Comparison of ENCODE assay signal across 21 cellular contexts in the genomic region with DNA sequence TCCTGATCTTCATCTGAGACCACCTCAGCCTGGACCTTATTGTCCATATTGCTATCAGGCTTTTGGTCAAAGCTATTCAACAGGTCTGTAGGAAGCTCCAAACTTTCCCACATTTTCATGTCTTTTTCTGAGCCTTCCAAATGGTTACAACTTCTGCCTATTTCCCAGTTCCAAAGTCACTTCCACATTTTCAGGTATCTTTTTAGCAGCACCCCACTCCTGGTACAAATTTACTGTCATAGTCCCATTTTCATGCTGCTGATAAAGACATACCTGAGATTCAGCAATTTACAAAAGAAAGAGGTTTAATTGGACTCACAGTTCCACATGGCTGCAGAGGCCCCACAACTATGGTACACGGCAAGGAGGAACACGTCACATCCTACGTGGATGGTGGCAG.
DNase-seq lines count a peak whose midpoint lies in the region; ATAC-seq, FAIRE-seq and TF ChIP-seq lines count a peak whose summit lies in the region.
"Had no signal": no experiment of that assay in that cellular context is flagged by ENCODE, and none has a peak within 500 bp of the region (broad histone marks: within the 10 kb centered on the region; RNA-seq: fewer than 3 reads in every experiment).

No MANE protein-coding gene starts in this region.

- intact Hi-C loops in HepG2 (cut with micrococcal nuclease; ENCODE audit: unreplicated experiment) (no loop called here), right lobe of liver (cut with DNase I) (no loop called here)
- intact Hi-C loops in activated T-helper 2 cell treated with anti-CD3 and anti-CD28 coated beads, Interferon-gamma antibody, Interleukin-2, Interleukin-4, amounts not matched to agents 10 μg/mL and 5 μg/mL and 100 μg/mL, durations not matched to agents 14 hours and 24 hours and 36 hours (cut with micrococcal nuclease), result no loop called here

- H3K9ac ChIP-seq in HepG2 (ENCODE audit: insufficient read depth, low read depth, low read length), result no peak overlapping the region
- no peak overlapping the region for H3K9ac ChIP-seq in endodermal cell (ENCODE audit: extremely low read depth, low read length, poor library complexity, severe bottlenecking)
- H3K9ac ChIP-seq in neural progenitor cell, result no peak overlapping the region
- H3K9ac ChIP-seq: BLaER1 had no signal

- no peak overlapping the region for H3K4me3 Mint-ChIP-seq in endodermal cell
- H3K4me3 Mint-ChIP-seq in neural progenitor cell, result peak overlapping the region; percentile 2
- H3K4me3 Mint-ChIP-seq in activated T-helper 2 cell treated with anti-CD3 and anti-CD28 coated beads, Interferon-gamma antibody, Interleukin-2, Interleukin-4, amounts not matched to agents 10 μg/mL and 5 μg/mL and 100 μg/mL, durations not matched to agents 14 hours and 24 hours and 36 hours (ENCODE audit: low read depth), result no peak overlapping the region
- H3K4me3 Mint-ChIP-seq: B cell; CD4-positive, CD25-positive, alpha-beta regulatory T cell; CD8-positive, alpha-beta T cell had no signal

- CTCF ChIA-PET in HepG2 (lab: Yijun Ruan, JAX; ENCODE audit: low intra/inter-chr PET ratio, low total read pairs), result no interaction called here

- POLR2A ChIA-PET in HepG2 (lab: Yijun Ruan, JAX), result no interaction called here

- H2AFZ ChIP-seq in HepG2 (ENCODE audit: low read length) (no peak overlapping the region), neural progenitor cell (replicated peaks) (no peak overlapping the region)

- H3K9me3 ChIP-seq in HepG2 (ENCODE audit: low read length) (peaks cover 87% of the 10 kb centered on the region), right lobe of liver (no peaks in the 10 kb centered on the region), endodermal cell (ENCODE audit: control insufficient read depth, low read length) (peaks cover 41% of the 10 kb centered on the region), neural progenitor cell (ENCODE audit: low read depth) (no peaks in the 10 kb centered on the region)

- H3K79me2 ChIP-seq in HepG2 (ENCODE audit: insufficient read depth, low read length), result no peaks in the 10 kb centered on the region
- no peaks in the 10 kb centered on the region for H3K79me2 ChIP-seq in neural progenitor cell (ENCODE audit: low read depth)

- H3K4me1 Mint-ChIP-seq in endodermal cell, result peaks cover 16% of the 10 kb centered on the region
- peaks cover 5% of the 10 kb centered on the region for H3K4me1 Mint-ChIP-seq in neural progenitor cell
- H3K4me1 Mint-ChIP-seq in activated T-helper 2 cell treated with anti-CD3 and anti-CD28 coated beads, Interferon-gamma antibody, Interleukin-2, Interleukin-4, amounts not matched to agents 10 μg/mL and 5 μg/mL and 100 μg/mL, durations not matched to agents 14 hours and 24 hours and 36 hours (ENCODE audit: low read depth), result no peaks in the 10 kb centered on the region
- H3K4me1 Mint-ChIP-seq: B cell; CD4-positive, CD25-positive, alpha-beta regulatory T cell had no signal

- no peak overlapping the region for H3K27ac ChIP-seq in HepG2 (ENCODE audit: extremely low read length, insufficient read depth, low read length)
- no peak overlapping the region for H3K27ac ChIP-seq in right lobe of liver
- H3K27ac ChIP-seq in endodermal cell (ENCODE audit: low read depth, low read length), result no peak overlapping the region
- no peak overlapping the region for H3K27ac ChIP-seq in neural progenitor cell
- H3K27ac ChIP-seq: 22Rv1, BLaER1, C4-2B had no signal

- peaks cover 44% of the 10 kb centered on the region for H3K9me3 Mint-ChIP-seq in endodermal cell
- H3K9me3 Mint-ChIP-seq in neural progenitor cell, result peaks cover 21% of the 10 kb centered on the region
- peaks cover 51% of the 10 kb centered on the region for H3K9me3 Mint-ChIP-seq in activated T-helper 2 cell treated with anti-CD3 and anti-CD28 coated beads, Interferon-gamma antibody, Interleukin-2, Interleukin-4, amounts not matched to agents 10 μg/mL and 5 μg/mL and 100 μg/mL, durations not matched to agents 14 hours and 24 hours and 36 hours

- no peak overlapping the region for H3K4me3 ChIP-seq in HepG2 (replicated peaks in 1 of 3; ENCODE audit: insufficient read depth in 1 of 3, low read depth in 2 of 3, low read length in 3 of 3)
- no peak overlapping the region for H3K4me3 ChIP-seq in right lobe of liver
- peak overlapping the region; percentile 54 for H3K4me3 ChIP-seq in endodermal cell (ENCODE audit: low read length)
- no peak overlapping the region for H3K4me3 ChIP-seq in neural progenitor cell
- H3K4me3 ChIP-seq: BLaER1 had no signal

- no peaks in the 10 kb centered on the region for H4K20me1 ChIP-seq in HepG2 (ENCODE audit: insufficient read depth, low read length)
- no peaks in the 10 kb centered on the region for H4K20me1 ChIP-seq in neural progenitor cell (ENCODE audit: low read depth)
- H4K20me1 ChIP-seq: BLaER1 had no signal

- peaks cover 15% of the 10 kb centered on the region for H3F3A ChIP-seq in neural progenitor cell (ENCODE audit: low read depth)

- H3K27ac Mint-ChIP-seq in endodermal cell (no peak overlapping the region), neural progenitor cell (no peak overlapping the region)
- no peak overlapping the region for H3K27ac Mint-ChIP-seq in activated T-helper 2 cell treated with anti-CD3 and anti-CD28 coated beads, Interferon-gamma antibody, Interleukin-2, Interleukin-4, amounts not matched to agents 10 μg/mL and 5 μg/mL and 100 μg/mL, durations not matched to agents 14 hours and 24 hours and 36 hours
- H3K27ac Mint-ChIP-seq: B cell; CD4-positive, CD25-positive, alpha-beta regulatory T cell; CD8-positive, alpha-beta T cell had no signal

- H3K4me1 ChIP-seq in HepG2 (ENCODE audit: insufficient read depth, low read length) (no peaks in the 10 kb centered on the region), right lobe of liver (no peaks in the 10 kb centered on the region), endodermal cell (ENCODE audit: control insufficient read depth, insufficient read depth, low read length) (peaks cover 4% of the 10 kb centered on the region), neural progenitor cell (peaks cover 14% of the 10 kb centered on the region)
- H3K4me1 ChIP-seq: BLaER1, Caco-2 had no signal

- no peak for TF ChIP-seq CTCF in HepG2 (CRISPR knock-in tag; IDR thresholded peaks at IDR 0.05)
- TF ChIP-seq CTCF in right lobe of liver (IDR thresholded peaks at IDR 0.05), result no peak
- TF ChIP-seq CTCF in endodermal cell (conservative IDR thresholded peaks at IDR 0.05), result no peak
- no peak for TF ChIP-seq CTCF in neural progenitor cell (IDR thresholded peaks at IDR 0.05)

- TF ChIP-seq POLR2A in HepG2 (IDR thresholded peaks at IDR 0.05; ENCODE audit: insufficient read depth in 1 of 2, low read depth in 2 of 2, low read length in 2 of 2), result no peak
- no peak for TF ChIP-seq POLR2A in right lobe of liver (IDR thresholded peaks at IDR 0.05)

- no peak for FAIRE-seq in HepG2 (lab: Jason Lieb, UNC)
- FAIRE-seq: A204.1, G401.6, GM19239, H1 had no signal

- TF ChIP-seq RAD21 in HepG2 (CRISPR knock-in tag; IDR thresholded peaks at IDR 0.05), result no peak

- H3K27me3 ChIP-seq in HepG2 (ENCODE audit: control insufficient read depth in 1 of 2, insufficient read depth in 2 of 2, low read length in 2 of 2) (no peaks in the 10 kb centered on the region), right lobe of liver (no peaks in the 10 kb centered on the region), endodermal cell (ENCODE audit: control insufficient read depth, insufficient read depth, low read length, poor library complexity, severe bottlenecking) (no peaks in the 10 kb centered on the region), neural progenitor cell (no peaks in the 10 kb centered on the region)
- H3K27me3 ChIP-seq: BLaER1 had no signal

- H3K27me3 Mint-ChIP-seq in endodermal cell (ENCODE audit: insufficient read depth) (no peaks in the 10 kb centered on the region), neural progenitor cell (ENCODE audit: insufficient read depth, low read depth) (peaks cover 4% of the 10 kb centered on the region)
- no peaks in the 10 kb centered on the region for H3K27me3 Mint-ChIP-seq in activated T-helper 2 cell treated with anti-CD3 and anti-CD28 coated beads, Interferon-gamma antibody, Interleukin-2, Interleukin-4, amounts not matched to agents 10 μg/mL and 5 μg/mL and 100 μg/mL, durations not matched to agents 14 hours and 24 hours and 36 hours (ENCODE audit: low read depth)
- H3K27me3 Mint-ChIP-seq: B cell; CD4-positive, CD25-positive, alpha-beta regulatory T cell had no signal

- DNase-seq in HepG2 (ENCODE audit: low spot score), result no peak
- no peak for DNase-seq in right lobe of liver
- no peak for DNase-seq in endodermal cell
- no peak for DNase-seq in neural progenitor cell (ENCODE audit: low spot score)
- DNase-seq in activated T-helper 2 cell treated with anti-CD3 and anti-CD28 coated beads, Interferon-gamma antibody, Interleukin-2, Interleukin-4, amounts not matched to agents 10 μg/mL and 5 μg/mL and 100 μg/mL, durations not matched to agents 14 hours and 24 hours and 36 hours (ENCODE audit: low spot score), result no peak
- DNase-seq: Caco-2; CD4-positive, CD25-positive, alpha-beta regulatory T cell; CD8-positive, alpha-beta T cell; DMS153; DND-41; H7; HCEC 1CT had no signal

- 0% methylated on average over 3 of the region's 3 CpGs for WGBS in HepG2 (ENCODE audit: low lambda C conversion rate)
- 92% methylated on average over 2 of the region's 3 CpGs for WGBS in right lobe of liver (ENCODE audit: insufficient coverage, low coverage, low lambda C conversion rate, missing lambda C conversion rate)
- WGBS in endodermal cell (ENCODE audit: insufficient coverage in 1 of 2, insufficient read length in 1 of 2), 2 experiments, result 75 to 78% methylated on average over 2 to 3 of the region's 3 CpGs

- H3K36me3 ChIP-seq in HepG2 (replicated peaks in 1 of 2; ENCODE audit: control insufficient read depth in 1 of 2, insufficient read depth in 2 of 2, low read length in 2 of 2) (no peaks in the 10 kb centered on the region), right lobe of liver (no peaks in the 10 kb centered on the region), endodermal cell (ENCODE audit: control insufficient read depth, insufficient read depth, low read length) (no peaks in the 10 kb centered on the region), neural progenitor cell (no peaks in the 10 kb centered on the region)
- H3K36me3 ChIP-seq: BLaER1 had no signal

- in situ Hi-C loops in HepG2 (cut with HindIII; ENCODE audit: extremely low pct_ligation_motif_present, low pct_unique_long_range_greater_than_20kb), result no loop called here

- TF ChIP-seq EP300 in HepG2 (IDR thresholded peaks at IDR 0.05; ENCODE audit: low read depth in 2 of 2, low read length in 2 of 2), result no peak
- TF ChIP-seq EP300 in HepG2 (CRISPR knock-in tag; IDR thresholded peaks at IDR 0.05; ENCODE audit: borderline replicate concordance), result no peak

- H3K4me2 ChIP-seq in HepG2 (ENCODE audit: low read depth, low read length), result no peak overlapping the region
- no peak overlapping the region for H3K4me2 ChIP-seq in neural progenitor cell
- H3K4me2 ChIP-seq: BLaER1 had no signal

- ATAC-seq in HepG2 (no peak), right lobe of liver (no peak), GM19455 (IDR thresholded peaks at IDR 0.05; ENCODE audit: unreplicated experiment) (no peak)
- ATAC-seq: CD8-positive, alpha-beta T cell had no signal

- BruUV-seq in HepG2 (replicated peaks; lab: Mats Ljungman, UMichigan), result no TSS peak

- H3K36me3 Mint-ChIP-seq in endodermal cell (ENCODE audit: low read depth) (peaks cover 17% of the 10 kb centered on the region), neural progenitor cell (peaks cover 7% of the 10 kb centered on the region)
- no peaks in the 10 kb centered on the region for H3K36me3 Mint-ChIP-seq in activated T-helper 2 cell treated with anti-CD3 and anti-CD28 coated beads, Interferon-gamma antibody, Interleukin-2, Interleukin-4, amounts not matched to agents 10 μg/mL and 5 μg/mL and 100 μg/mL, durations not matched to agents 14 hours and 24 hours and 36 hours (ENCODE audit: low read depth)
- H3K36me3 Mint-ChIP-seq: CD8-positive, alpha-beta T cell had no signal
